ENCODE assay signal across 9 cellular contexts in the genomic region with DNA sequence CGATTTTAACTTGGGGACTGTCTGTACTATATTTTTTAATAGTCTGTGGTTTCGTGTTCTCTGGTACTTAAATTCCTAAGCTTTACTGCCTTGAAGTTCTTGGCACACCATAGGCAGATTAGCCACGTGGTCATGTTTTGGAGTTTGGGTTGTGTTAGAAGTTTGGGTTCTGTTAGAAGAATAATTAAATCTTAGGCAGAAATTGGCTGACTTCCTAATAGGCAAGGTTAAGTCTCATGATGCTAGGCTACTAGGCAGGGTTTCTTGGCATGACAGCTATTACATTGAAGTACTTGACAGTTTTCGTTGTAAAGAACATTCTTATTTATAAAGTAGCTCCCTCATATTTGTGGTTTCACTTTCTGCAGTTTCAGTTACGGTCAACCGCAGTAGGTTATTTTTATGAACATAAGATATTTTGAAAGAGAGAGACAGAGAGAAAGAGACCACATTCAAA. TPM values are rescaled to one million over a fixed set of nuclear protein-coding genes. Genes with fewer than 3 reads are reported as not detected.
A peak's percentile ranks its signal among the peaks of the same experiment; 100 is the strongest.
DNase-seq lines count a peak whose midpoint lies in the region; ATAC-seq and TF ChIP-seq lines count a peak whose summit lies in the region.
"Had no signal": no experiment of that assay in that cellular context is flagged by ENCODE, and none has a peak within 500 bp of the region (broad histone marks: within the 10 kb centered on the region; RNA-seq: fewer than 3 reads in every experiment).

No MANE protein-coding gene starts in this region.

- ATAC-seq in CD4-positive, CD25-positive, alpha-beta regulatory T cell (ENCODE audit: low read depth in 2 of 2): peak; percentile 44
- peak; percentile 80 for ATAC-seq in GM19438 (IDR thresholded peaks at IDR 0.05; ENCODE audit: low read depth, unreplicated experiment)
- peak; percentile 79 for ATAC-seq in HG03439 (IDR thresholded peaks at IDR 0.05; ENCODE audit: unreplicated experiment)

- no peaks in the 10 kb centered on the region for H3K9me3 ChIP-seq in CD4-positive, CD25-positive, alpha-beta regulatory T cell (ENCODE audit: control insufficient read depth in 2 of 2, low read length in 2 of 2)
- no peaks in the 10 kb centered on the region for H3K9me3 ChIP-seq in thyroid gland

- H3K9me3 Mint-ChIP-seq in CD4-positive, CD25-positive, alpha-beta regulatory T cell: no peaks in the 10 kb centered on the region
- H3K9me3 Mint-ChIP-seq in T-helper 1 cell treated with Interleukin-12 subunit alpha and Interleukin-12 subunit beta and Interleukin-4 antibody, amounts not matched to agents 30 μg/mL and 1 μg/mL, for 36 hours: no peaks in the 10 kb centered on the region
- H3K9me3 Mint-ChIP-seq: nephron had no signal

- H3K27ac ChIP-seq in CD4-positive, CD25-positive, alpha-beta regulatory T cell (ENCODE audit: insufficient read depth, low read length, poor library complexity, severe bottlenecking): peak overlapping the region; percentile 33
- peak overlapping the region; percentile 67 to 73 (median 67) for H3K27ac ChIP-seq in thyroid gland

- TF ChIP-seq CTCF in thyroid gland (IDR thresholded peaks at IDR 0.05): no peak

- intact Hi-C loops in thyroid gland (cut with DNase I): no loop called here

- 13 to 14% methylated on average over 6 of the region's 6 CpGs for WGBS in thyroid gland, 2 donors

- peak overlapping the region; percentile 18 to 86 (median 84) for H3K27ac Mint-ChIP-seq in CD4-positive, CD25-positive, alpha-beta regulatory T cell
- peak overlapping the region; percentile 50 for H3K27ac Mint-ChIP-seq in T-helper 1 cell treated with Interleukin-12 subunit alpha and Interleukin-12 subunit beta and Interleukin-4 antibody, amounts not matched to agents 30 μg/mL and 1 μg/mL, for 36 hours

- peaks cover 10% of the 10 kb centered on the region for H3K27me3 ChIP-seq in CD4-positive, CD25-positive, alpha-beta regulatory T cell (ENCODE audit: control insufficient read depth, insufficient read depth, low read length)
- H3K27me3 ChIP-seq in thyroid gland: no peaks in the 10 kb centered on the region

- peaks cover 11% of the 10 kb centered on the region for H3K27me3 Mint-ChIP-seq in CD4-positive, CD25-positive, alpha-beta regulatory T cell
- H3K27me3 Mint-ChIP-seq in T-helper 1 cell treated with Interleukin-12 subunit alpha and Interleukin-12 subunit beta and Interleukin-4 antibody, amounts not matched to agents 30 μg/mL and 1 μg/mL, for 36 hours (ENCODE audit: low read depth): peaks cover 14% of the 10 kb centered on the region

- peaks cover 26 to 46% (median 31%) of the 10 kb centered on the region in 4 donors for H3K4me1 Mint-ChIP-seq in CD4-positive, CD25-positive, alpha-beta regulatory T cell
- peaks cover 40% of the 10 kb centered on the region for H3K4me1 Mint-ChIP-seq in T-helper 1 cell treated with Interleukin-12 subunit alpha and Interleukin-12 subunit beta and Interleukin-4 antibody, amounts not matched to agents 30 μg/mL and 1 μg/mL, for 36 hours (ENCODE audit: low read depth)

- peaks cover 23% of the 10 kb centered on the region for H3K4me1 ChIP-seq in CD4-positive, CD25-positive, alpha-beta regulatory T cell (ENCODE audit: control insufficient read depth, insufficient read depth, low read length, poor library complexity, severe bottlenecking)
- peaks cover 8 to 17% of the 10 kb centered on the region in 2 donors for H3K4me1 ChIP-seq in thyroid gland

- H3K36me3 ChIP-seq in CD4-positive, CD25-positive, alpha-beta regulatory T cell (ENCODE audit: control insufficient read depth, insufficient read depth, low read length): no peaks in the 10 kb centered on the region
- H3K36me3 ChIP-seq in thyroid gland: no peaks in the 10 kb centered on the region

- no peaks in the 10 kb centered on the region for H3K36me3 Mint-ChIP-seq in CD4-positive, CD25-positive, alpha-beta regulatory T cell
- H3K36me3 Mint-ChIP-seq in T-helper 1 cell treated with Interleukin-12 subunit alpha and Interleukin-12 subunit beta and Interleukin-4 antibody, amounts not matched to agents 30 μg/mL and 1 μg/mL, for 36 hours (ENCODE audit: low read depth): peaks cover 7% of the 10 kb centered on the region

- H3K4me3 ChIP-seq in CD4-positive, CD25-positive, alpha-beta regulatory T cell (ENCODE audit: low read depth, low read length): peak overlapping the region; percentile 65
- H3K4me3 ChIP-seq in thyroid gland (replicated peaks in 1 of 3): peak overlapping the region in 1 of 3 donors; percentile 2

- no peak for TF ChIP-seq POLR2A in thyroid gland (IDR thresholded peaks at IDR 0.05)

- peak overlapping the region; percentile 13 to 82 (median 72) for H3K4me3 Mint-ChIP-seq in CD4-positive, CD25-positive, alpha-beta regulatory T cell
- H3K4me3 Mint-ChIP-seq in T-helper 1 cell treated with Interleukin-12 subunit alpha and Interleukin-12 subunit beta and Interleukin-4 antibody, amounts not matched to agents 30 μg/mL and 1 μg/mL, for 36 hours: peak overlapping the region; percentile 65

- peak in 2 of 3 donors; percentile 20 to 72 for DNase-seq in CD4-positive, CD25-positive, alpha-beta regulatory T cell
- DNase-seq in globus pallidus (ENCODE audit: low spot score): peak; percentile 33
- DNase-seq in thyroid gland: peak; percentile 50 to 51
- no peak for DNase-seq in NCI-H2107 treated with DMSO at 0.1 percent for 48 hours (lab: John Stamatoyannopoulos, UW; ENCODE audit: unreplicated experiment)
- no peak for DNase-seq in NCI-H526 (lab: John Stamatoyannopoulos, UW)

RNA-seq across cellular contexts. Expression of gene MMP7, which starts 30.0 kb away (rescaled TPM):
- total RNA-seq in CD4-positive, CD25-positive, alpha-beta regulatory T cell: not detected
- under 1 TPM in 1 of 4 donors, not detected in 3; 0.16 TPM for polyA plus RNA-seq in CD4-positive, CD25-positive, alpha-beta regulatory T cell
- 1 to 10 TPM in 1 of 4 donors, not detected in 3; 1.2 TPM for total RNA-seq in thyroid gland

Comparison
In these comparisons a context has a peak if more than half of its experiments do, and no peak if none do; other contexts are left out.
1. DNase-seq: peak in CD4-positive, CD25-positive, alpha-beta regulatory T cell (2 of 3), globus pallidus (single experiment) and thyroid gland (2 of 2); none in NCI-H2107 treated with DMSO at 0.1 percent for 48 hours (single experiment) and NCI-H526 (0 of 2).
2. Peak in every context shown above with its lines, with median percentiles within 50 percentile points of each other: ATAC-seq.